Comparison of ENCODE assay signal across 22 cellular contexts in genomic region chr17:35856603-35857002, GRCh38. TPM values are rescaled to one million over a fixed set of nuclear protein-coding genes. Genes with fewer than 3 reads are reported as not detected.
DNase-seq lines count a peak whose midpoint lies in the region; ATAC-seq and TF ChIP-seq lines count a peak whose summit lies in the region.
"Had no signal": no experiment of that assay in that cellular context is flagged by ENCODE, and none has a peak within 500 bp of the region (broad histone marks: within the 10 kb centered on the region; RNA-seq: fewer than 3 reads in every experiment).

No MANE protein-coding gene starts in this region.

- POLR2A ChIA-PET in activated CD4-positive, alpha-beta memory T cell treated with anti-CD3 and anti-CD28 coated beads, Interleukin-2, amount 10 ng/mL, durations not matched to agents 7 days and 5 days (lab: Charles Lee) = interaction anchor here (1.0 to 2.3 kb wide), 4 partner anchors 15 to 92 kb away, joined by 3 to 10 read pairs (median 4); partner anchors contain the start of gene TAF15

- peak overlapping the region; percentile 31 for H3K27ac Mint-ChIP-seq in activated T-cell treated with anti-CD3 and anti-CD28 coated beads, Interleukin-2, amount 50 U/mL, for 24 hours
- peak overlapping the region; percentile 41 for H3K27ac Mint-ChIP-seq in activated CD4-positive, alpha-beta memory T cell treated with anti-CD3 and anti-CD28 coated beads, Interleukin-2, amount 10 ng/mL, durations not matched to agents 7 days and 5 days

- ATAC-seq in left lung = peak; percentile 97
- ATAC-seq in upper lobe of right lung = peak; percentile 57
- ATAC-seq: A549, HCT116 had no signal

- peaks cover 14% of the 10 kb centered on the region for H3K4me1 Mint-ChIP-seq in activated T-cell treated with anti-CD3 and anti-CD28 coated beads, Interleukin-2, amount 50 U/mL, for 24 hours (ENCODE audit: low read depth)
- H3K4me1 Mint-ChIP-seq in activated CD4-positive, alpha-beta memory T cell treated with anti-CD3 and anti-CD28 coated beads, Interleukin-2, amount 10 ng/mL, durations not matched to agents 7 days and 5 days = peaks cover 24% of the 10 kb centered on the region

- H3K4me1 ChIP-seq in left lung = no peaks in the 10 kb centered on the region
- H3K4me1 ChIP-seq in upper lobe of right lung = no peaks in the 10 kb centered on the region
- H3K4me1 ChIP-seq: A549 had no signal

- TF ChIP-seq CTCF in left lung (IDR thresholded peaks at IDR 0.05) (no peak), upper lobe of right lung (IDR thresholded peaks at IDR 0.05) (no peak)

- CTCF ChIA-PET in activated CD4-positive, alpha-beta memory T cell treated with anti-CD3 and anti-CD28 coated beads, Interleukin-2, amount 10 ng/mL, durations not matched to agents 7 days and 5 days (lab: Charles Lee) = interaction anchor here (0.6 to 2.5 kb wide), 2 partner anchors 8 to 15 kb away, joined by 3 to 9 read pairs; no protein-coding TSS in a partner anchor

- no peak overlapping the region for H3K4me3 ChIP-seq in left lung
- no peak overlapping the region for H3K4me3 ChIP-seq in upper lobe of right lung
- H3K4me3 ChIP-seq: A549, PC-9 had no signal

- H3K9me3 ChIP-seq in left lung (no peaks in the 10 kb centered on the region), upper lobe of right lung (no peaks in the 10 kb centered on the region)
- H3K9me3 ChIP-seq: A549 had no signal

- DNase-seq in activated T-cell treated with anti-CD3 and anti-CD28 coated beads, Interleukin-2, amount 50 U/mL, for 24 hours = no peak
- no peak for DNase-seq in activated T-cell treated with anti-CD3 and anti-CD28 coated beads, Interleukin-2, amount 50 U/mL, for 48 hours
- no peak for DNase-seq in activated CD4-positive, alpha-beta memory T cell treated with anti-CD3 and anti-CD28 coated beads, Interleukin-2, amount 10 ng/mL, durations not matched to agents 7 days and 5 days
- DNase-seq in left lung = no peak
- DNase-seq in upper lobe of right lung = no peak
- no peak for DNase-seq in globus pallidus (ENCODE audit: low spot score)
- DNase-seq in GF-D8 (lab: John Stamatoyannopoulos, UW) = no peak
- no peak for DNase-seq in HuH-7.5 (ENCODE audit: low spot score)
- DNase-seq: DMS79, KG1, NCI-H1092 treated with DMSO at 0.1 percent for 48 hours, NCI-H1694, NCI-H2107, NCI-H345, NCI-H69, PC-9 had no signal

- no peaks in the 10 kb centered on the region for H3K27me3 ChIP-seq in left lung
- H3K27me3 ChIP-seq in upper lobe of right lung = no peaks in the 10 kb centered on the region

- no peak overlapping the region for H3K4me3 Mint-ChIP-seq in activated T-cell treated with anti-CD3 and anti-CD28 coated beads, Interleukin-2, amount 50 U/mL, for 24 hours
- H3K4me3 Mint-ChIP-seq in activated CD4-positive, alpha-beta memory T cell treated with anti-CD3 and anti-CD28 coated beads, Interleukin-2, amount 10 ng/mL, durations not matched to agents 7 days and 5 days = no peak overlapping the region

- peaks cover 0 to 14% of the 10 kb centered on the region in 2 donors for H3K36me3 ChIP-seq in left lung
- H3K36me3 ChIP-seq in upper lobe of right lung = no peaks in the 10 kb centered on the region

- H3K36me3 Mint-ChIP-seq in activated T-cell treated with anti-CD3 and anti-CD28 coated beads, Interleukin-2, amount 50 U/mL, for 24 hours (ENCODE audit: low read depth) = peaks cover 30% of the 10 kb centered on the region
- peaks cover 29% of the 10 kb centered on the region for H3K36me3 Mint-ChIP-seq in activated CD4-positive, alpha-beta memory T cell treated with anti-CD3 and anti-CD28 coated beads, Interleukin-2, amount 10 ng/mL, durations not matched to agents 7 days and 5 days (ENCODE audit: low read depth)

- no peaks in the 10 kb centered on the region for H3K9me3 Mint-ChIP-seq in activated T-cell treated with anti-CD3 and anti-CD28 coated beads, Interleukin-2, amount 50 U/mL, for 24 hours
- H3K9me3 Mint-ChIP-seq in activated CD4-positive, alpha-beta memory T cell treated with anti-CD3 and anti-CD28 coated beads, Interleukin-2, amount 10 ng/mL, durations not matched to agents 7 days and 5 days = no peaks in the 10 kb centered on the region

- H3K27ac ChIP-seq in left lung (no peak overlapping the region), upper lobe of right lung (no peak overlapping the region)
- H3K27ac ChIP-seq: A549, C4-2B, HL-60, PC-9 had no signal

- intact Hi-C loops in left lung (cut with DNase I) = no loop called here
- intact Hi-C loops in upper lobe of right lung (cut with DNase I) = no loop called here

- H3K27me3 Mint-ChIP-seq in activated T-cell treated with anti-CD3 and anti-CD28 coated beads, Interleukin-2, amount 50 U/mL, for 24 hours = no peaks in the 10 kb centered on the region
- H3K27me3 Mint-ChIP-seq in activated CD4-positive, alpha-beta memory T cell treated with anti-CD3 and anti-CD28 coated beads, Interleukin-2, amount 10 ng/mL, durations not matched to agents 7 days and 5 days = no peaks in the 10 kb centered on the region

RNA-seq across cellular contexts. Expression of gene HEATR9, which starts 12.1 kb away (rescaled TPM):
- 1 to 10 TPM; 2.3 to 3.1 TPM for total RNA-seq in activated CD4-positive, alpha-beta memory T cell treated with anti-CD3 and anti-CD28 coated beads, Interleukin-2, amount 10 ng/mL, durations not matched to agents 7 days and 5 days
- total RNA-seq in left lung (under 1 TPM in 1 of 2 donors, not detected in 1; 0.37 TPM), upper lobe of right lung (0.17 TPM)
- total RNA-seq: G401, M059J, PC-9 had no signal

RNA-seq across cellular contexts. Expression of gene CCL5, which starts 23.6 kb away (rescaled TPM):
- total RNA-seq in activated CD4-positive, alpha-beta memory T cell treated with anti-CD3 and anti-CD28 coated beads, Interleukin-2, amount 10 ng/mL, durations not matched to agents 7 days and 5 days = 100 to 1,000 TPM; 482 to 491 TPM
- total RNA-seq in left lung = 10 to 100 TPM in 1 of 2 donors, 1 to 10 TPM in 1; 5.3 to 12.4 TPM
- total RNA-seq in upper lobe of right lung = 22.5 TPM
- total RNA-seq: G401, PC-9 had no signal

RNA-seq across cellular contexts. Expression of gene TAF15, which starts 47.3 kb away (rescaled TPM):
- 100 to 1,000 TPM; 244 to 252 TPM for total RNA-seq in activated CD4-positive, alpha-beta memory T cell treated with anti-CD3 and anti-CD28 coated beads, Interleukin-2, amount 10 ng/mL, durations not matched to agents 7 days and 5 days
- total RNA-seq in left lung (100 to 1,000 TPM; 140 to 163 TPM), upper lobe of right lung (142 TPM)

Comparison
In these comparisons a context has a peak if more than half of its experiments do, and no peak if none do; other contexts are left out.
1. RNA of gene CCL5, which starts 23.6 kb away (total RNA-seq): 482 to 491 TPM in activated CD4-positive, alpha-beta memory T cell treated with anti-CD3 and anti-CD28 coated beads, Interleukin-2, amount 10 ng/mL, durations not matched to agents 7 days and 5 days; 22.5 TPM in upper lobe of right lung (single experiment) and 5.3 to 12.4 TPM in left lung; every median in the first group is over 10 times any median in the second.